In genomic region chr10:12198156-12198555, GRCh38 we compare ENCODE assay signal across 11 cellular contexts. TPM values are rescaled to one million over a fixed set of nuclear protein-coding genes. Genes with fewer than 3 reads are reported as not detected.
DNase-seq lines count a peak whose midpoint lies in the region; ATAC-seq, FAIRE-seq and TF ChIP-seq lines count a peak whose summit lies in the region.
"Had no signal": no experiment of that assay in that cellular context is flagged by ENCODE, and none has a peak within 500 bp of the region (broad histone marks: within the 10 kb centered on the region; RNA-seq: fewer than 3 reads in every experiment).

No MANE protein-coding gene starts in this region.

- no peak overlapping the region for H3K4ac ChIP-seq in mesenchymal stem cell (ENCODE audit: low read depth in 1 of 2, low read length in 2 of 2)

- H3K23ac ChIP-seq in mesenchymal stem cell (ENCODE audit: low read length in 2 of 2), result no peak overlapping the region

- no peak overlapping the region for H3K14ac ChIP-seq in mesenchymal stem cell (ENCODE audit: low read length in 2 of 2)

- H2BK15ac ChIP-seq in mesenchymal stem cell (ENCODE audit: low read depth, poor library complexity, severe bottlenecking), result no peak overlapping the region

- H3K27ac Mint-ChIP-seq in CD8-positive, alpha-beta T cell, result no peak overlapping the region
- peak overlapping the region; percentile 6 for H3K27ac Mint-ChIP-seq in T-helper 1 cell treated with Interleukin-12 subunit alpha and Interleukin-12 subunit beta and Interleukin-4 antibody, amounts not matched to agents 30 μg/mL and 1 μg/mL, for 36 hours

- H3K9me3 ChIP-seq in CD8-positive, alpha-beta T cell (ENCODE audit: low read length), result no peaks in the 10 kb centered on the region
- H3K9me3 ChIP-seq in mesenchymal stem cell (ENCODE audit: control insufficient read depth, low read length), result no peaks in the 10 kb centered on the region

- 94% methylated on average over 1 of the region's 2 CpGs for WGBS in mesenchymal stem cell

- TF ChIP-seq CTCF in CD8-positive, alpha-beta T cell (IDR thresholded peaks at IDR 0.05), result no peak
- no peak for TF ChIP-seq CTCF in HL-60 (IDR thresholded peaks at IDR 0.05; ENCODE audit: insufficient read depth, low read length)

- intact Hi-C loops in CD8-positive, alpha-beta T cell (cut with DNase I, micrococcal nuclease), result loop anchor here (5.0 to 10.0 kb wide), 8 partner anchors 147 to 1389 kb away; partner anchors contain the start of genes CAMK1D (in 2 of the 2), PHYH (in 2 of the 2), PRPF18 (in 2 of the 2) and MCM10 (in 1 of the 2)
- intact Hi-C loops in head of caudate nucleus (cut with DNase I), result loop anchor here (10.0 kb wide), 2 partner anchors 73 to 153 kb away; partner anchors contain the start of genes SEC61A2 and UPF2

- H2BK12ac ChIP-seq in mesenchymal stem cell (ENCODE audit: low read length in 2 of 2), result no peak overlapping the region

- no peak overlapping the region for H2BK120ac ChIP-seq in mesenchymal stem cell (ENCODE audit: low read depth, low read length)

- no peak overlapping the region for H2BK5ac ChIP-seq in mesenchymal stem cell (ENCODE audit: low read depth, low read length, poor library complexity, severe bottlenecking)

- peak overlapping the region; percentile 19 for H3K4me3 Mint-ChIP-seq in CD8-positive, alpha-beta T cell
- peak overlapping the region; percentile 59 for H3K4me3 Mint-ChIP-seq in T-helper 1 cell treated with Interleukin-12 subunit alpha and Interleukin-12 subunit beta and Interleukin-4 antibody, amounts not matched to agents 30 μg/mL and 1 μg/mL, for 36 hours

- H3K4me3 ChIP-seq in CD8-positive, alpha-beta T cell (ENCODE audit: low read depth, low read length), result no peak overlapping the region
- peak overlapping the region; percentile 81 for H3K4me3 ChIP-seq in HL-60 (replicated peaks; ENCODE audit: insufficient read depth, low read length)
- no peak overlapping the region for H3K4me3 ChIP-seq in mesenchymal stem cell (ENCODE audit: insufficient read depth in 1 of 2, low read depth in 1 of 2, low read length in 2 of 2)

- ATAC-seq in CD8-positive, alpha-beta T cell, result no peak
- no peak for ATAC-seq in HG03520 (IDR thresholded peaks at IDR 0.05; ENCODE audit: unreplicated experiment)

- H3K9me3 Mint-ChIP-seq in CD8-positive, alpha-beta T cell, result no peaks in the 10 kb centered on the region
- H3K9me3 Mint-ChIP-seq in T-helper 1 cell treated with Interleukin-12 subunit alpha and Interleukin-12 subunit beta and Interleukin-4 antibody, amounts not matched to agents 30 μg/mL and 1 μg/mL, for 36 hours, result no peaks in the 10 kb centered on the region

- H2AFZ ChIP-seq in mesenchymal stem cell (ENCODE audit: low read depth, low read length), result no peak overlapping the region

- H3K4me1 ChIP-seq in CD8-positive, alpha-beta T cell (ENCODE audit: insufficient read depth, low read length), result peaks cover 37% of the 10 kb centered on the region
- peaks cover 6% of the 10 kb centered on the region for H3K4me1 ChIP-seq in mesenchymal stem cell (ENCODE audit: control insufficient read depth, insufficient read depth, low read depth, low read length)

- H3K27me3 Mint-ChIP-seq in CD8-positive, alpha-beta T cell (ENCODE audit: low read depth), result no peaks in the 10 kb centered on the region
- H3K27me3 Mint-ChIP-seq in T-helper 1 cell treated with Interleukin-12 subunit alpha and Interleukin-12 subunit beta and Interleukin-4 antibody, amounts not matched to agents 30 μg/mL and 1 μg/mL, for 36 hours (ENCODE audit: low read depth), result no peaks in the 10 kb centered on the region

- H3K36me3 Mint-ChIP-seq in CD8-positive, alpha-beta T cell, result peaks cover 48% of the 10 kb centered on the region
- peaks cover 44% of the 10 kb centered on the region for H3K36me3 Mint-ChIP-seq in T-helper 1 cell treated with Interleukin-12 subunit alpha and Interleukin-12 subunit beta and Interleukin-4 antibody, amounts not matched to agents 30 μg/mL and 1 μg/mL, for 36 hours (ENCODE audit: low read depth)

- no peak for FAIRE-seq in HTR-8/SVneo (lab: Jason Lieb, UNC)
- FAIRE-seq: D721Med had no signal

- H4K91ac ChIP-seq in mesenchymal stem cell (ENCODE audit: low read length), result no peak overlapping the region

- H4K8ac ChIP-seq in mesenchymal stem cell (ENCODE audit: low read length), result no peak overlapping the region

- no peak overlapping the region for H3K18ac ChIP-seq in mesenchymal stem cell (ENCODE audit: low read depth in 1 of 2, low read length in 2 of 2)

- no peaks in the 10 kb centered on the region for H3K27me3 ChIP-seq in CD8-positive, alpha-beta T cell (ENCODE audit: insufficient read depth, low read length)
- H3K27me3 ChIP-seq in HL-60 (ENCODE audit: insufficient read depth, poor library complexity, severe bottlenecking) (no peaks in the 10 kb centered on the region), mesenchymal stem cell (ENCODE audit: control insufficient read depth in 1 of 2, insufficient read depth in 1 of 2, low read length in 2 of 2) (no peaks in the 10 kb centered on the region)

- H3K79me1 ChIP-seq in mesenchymal stem cell (replicated peaks; ENCODE audit: low read length, poor library complexity, severe bottlenecking), result peaks cover 15% of the 10 kb centered on the region

- peaks cover 67% of the 10 kb centered on the region for H3K4me1 Mint-ChIP-seq in CD8-positive, alpha-beta T cell (ENCODE audit: low read depth)
- H3K4me1 Mint-ChIP-seq in T-helper 1 cell treated with Interleukin-12 subunit alpha and Interleukin-12 subunit beta and Interleukin-4 antibody, amounts not matched to agents 30 μg/mL and 1 μg/mL, for 36 hours (ENCODE audit: low read depth), result peaks cover 43% of the 10 kb centered on the region

- peak overlapping the region; percentile 2 for H3K9ac ChIP-seq in mesenchymal stem cell (ENCODE audit: low read length)

- DNase-seq in CD8-positive, alpha-beta T cell, result no peak
- DNase-seq in HL-60 (ENCODE audit: low read depth in 1 of 2, low spot score in 1 of 2), result no peak
- DNase-seq in mesenchymal stem cell, result no peak
- DNase-seq in middle frontal gyrus (ENCODE audit: extremely low spot score, low spot score), result no peak
- no peak for DNase-seq in HTR-8/SVneo (ENCODE audit: insufficient read length, low spot score)
- no peak for DNase-seq in head of caudate nucleus
- DNase-seq: NCI-H2029 treated with DMSO at 0.1 percent for 48 hours, T-helper 9 cell had no signal

- peaks cover 15% of the 10 kb centered on the region for H3K36me3 ChIP-seq in CD8-positive, alpha-beta T cell (ENCODE audit: insufficient read depth, low read length)
- peaks cover 18 to 41% of the 10 kb centered on the region in 2 experiments for H3K36me3 ChIP-seq in mesenchymal stem cell (ENCODE audit: control insufficient read depth in 1 of 2, insufficient read depth in 2 of 2, low read depth in 1 of 2, low read length in 2 of 2)

- H3K4me2 ChIP-seq in mesenchymal stem cell (ENCODE audit: low read length, poor library complexity, severe bottlenecking), result no peak overlapping the region

- CTCF ChIA-PET in CD8-positive, alpha-beta T cell (lab: Charles Lee), result interaction anchor here (4.6 kb wide), 1 partner anchor 17 kb away, joined by 33 read pairs; no protein-coding TSS in a partner anchor

- no peak overlapping the region for H3K27ac ChIP-seq in CD8-positive, alpha-beta T cell (ENCODE audit: low read depth, low read length)
- H3K27ac ChIP-seq in HL-60 (replicated peaks) (no peak overlapping the region), mesenchymal stem cell (ENCODE audit: low read length, poor library complexity, severe bottlenecking) (no peak overlapping the region)

- POLR2A ChIA-PET in CD8-positive, alpha-beta T cell (lab: Charles Lee), result no interaction called here

- no peak overlapping the region for H2AK5ac ChIP-seq in mesenchymal stem cell (ENCODE audit: low read length, severe bottlenecking)

RNA-seq across cellular contexts. Expression of gene CDC123, which starts 2.2 kb away (rescaled TPM):
- total RNA-seq in CD8-positive, alpha-beta T cell, result 10 to 100 TPM; 45.3 to 55.0 TPM
- polyA plus RNA-seq in mesenchymal stem cell (2013, experiment 1 of 2), result 113 TPM
- 114 TPM for polyA plus RNA-seq in mesenchymal stem cell (2013, experiment 2 of 2)

RNA-seq across cellular contexts. Expression of gene NUDT5, which starts 2.5 kb away (rescaled TPM):
- 10 to 100 TPM; 12.1 to 13.6 TPM for total RNA-seq in CD8-positive, alpha-beta T cell
- polyA plus RNA-seq in mesenchymal stem cell (2013, experiment 1 of 2), result 68.3 TPM
- 70.4 TPM for polyA plus RNA-seq in mesenchymal stem cell (2013, experiment 2 of 2)
